In the genomic region with DNA sequence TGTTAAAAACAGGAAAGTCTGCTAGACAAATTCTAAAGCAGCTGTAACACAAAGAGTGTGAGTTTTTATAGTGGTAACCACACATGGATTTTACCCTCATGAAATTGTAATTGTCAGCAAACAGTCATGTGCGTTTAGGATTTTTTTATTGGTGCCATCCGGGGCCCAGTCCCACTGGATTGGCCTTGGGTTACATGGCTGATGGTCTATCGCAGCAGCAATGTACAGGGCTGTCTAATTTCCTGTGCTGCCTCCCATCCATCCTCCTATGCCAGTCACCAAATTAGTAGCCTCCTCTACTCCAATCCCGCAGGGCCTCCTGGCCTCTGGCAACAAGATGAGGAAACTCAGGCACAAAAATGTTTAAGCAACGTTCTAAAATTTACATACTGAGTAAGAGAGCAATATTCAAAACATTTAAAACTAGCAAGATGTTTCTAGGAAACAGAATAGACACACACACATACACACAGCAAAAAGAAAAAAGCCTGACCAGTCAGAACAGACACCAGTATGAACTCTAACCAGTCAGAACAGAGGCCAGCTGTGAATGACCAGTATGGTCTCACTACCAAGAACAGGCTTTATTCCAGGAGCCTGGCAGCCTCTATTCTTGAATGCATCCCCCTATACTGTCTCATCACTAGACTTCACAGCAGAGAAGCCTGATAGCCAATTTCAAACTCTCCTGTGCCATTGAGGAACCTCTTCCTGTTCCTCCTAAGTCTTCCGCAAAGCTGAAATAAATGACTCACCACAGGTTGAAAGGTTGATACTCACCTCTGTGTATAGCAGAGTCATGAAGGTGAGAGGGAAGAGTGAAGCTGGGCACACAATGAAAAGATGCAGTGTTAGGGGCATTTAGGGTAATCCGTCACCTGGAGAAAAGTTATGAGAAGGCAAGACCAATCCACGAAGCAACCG, we compare ENCODE assay signal across 13 cellular contexts. TPM values are rescaled to one million over a fixed set of nuclear protein-coding genes. Genes with fewer than 3 reads are reported as not detected.
DNase-seq lines count a peak whose midpoint lies in the region; ATAC-seq and TF ChIP-seq lines count a peak whose summit lies in the region.
"Had no signal": no experiment of that assay in that cellular context is flagged by ENCODE, and none has a peak within 500 bp of the region (broad histone marks: within the 10 kb centered on the region; RNA-seq: fewer than 3 reads in every experiment).

No MANE protein-coding gene starts in this region.

- no peaks in the 10 kb centered on the region for H3K9me3 ChIP-seq in mucosa of descending colon
- H3K9me3 ChIP-seq: psoas muscle had no signal

- H3K4me3 ChIP-seq in GM12865 (ENCODE audit: low read depth, low read length) (no peak overlapping the region), mucosa of descending colon (no peak overlapping the region)
- H3K4me3 ChIP-seq: coronary artery, psoas muscle had no signal

- no peaks in the 10 kb centered on the region for H3K4me1 Mint-ChIP-seq in endothelial cell (ENCODE audit: unreplicated experiment)
- H3K4me1 Mint-ChIP-seq in Calu3 (ENCODE audit: low read depth, unreplicated experiment) = peaks cover 12% of the 10 kb centered on the region

- H3K36me3 Mint-ChIP-seq in endothelial cell (ENCODE audit: low read depth, unreplicated experiment) = no peaks in the 10 kb centered on the region
- H3K36me3 Mint-ChIP-seq in Calu3 (ENCODE audit: insufficient read depth, unreplicated experiment) = peaks cover 8% of the 10 kb centered on the region
- H3K36me3 Mint-ChIP-seq: activated naive CD4-positive, alpha-beta T cell treated with anti-CD3 and anti-CD28 coated beads, Interleukin-2, amount 50 U/mL, for 24 hours had no signal

- H3K27me3 Mint-ChIP-seq in endothelial cell (ENCODE audit: unreplicated experiment) = no peaks in the 10 kb centered on the region
- H3K27me3 Mint-ChIP-seq in Calu3 (ENCODE audit: unreplicated experiment) = no peaks in the 10 kb centered on the region
- H3K27me3 Mint-ChIP-seq: activated naive CD4-positive, alpha-beta T cell treated with anti-CD3 and anti-CD28 coated beads, Interleukin-2, amount 50 U/mL, for 24 hours had no signal

- BruUV-seq in Calu3 (replicated peaks; lab: Mats Ljungman, UMichigan) = no TSS peak

- CTCF ChIA-PET in Calu3 (lab: Charles Lee) = interaction anchor here (1.0 kb wide), 1 partner anchor 61 kb away, joined by 4 read pairs; no protein-coding TSS in a partner anchor

- peak; percentile 18 for DNase-seq in GM12865 (ENCODE audit: low read depth)
- peak; percentile 18 for DNase-seq in LoVo (ENCODE audit: low spot score)
- DNase-seq in endothelial cell (ENCODE audit: low spot score) = no peak
- peak in 2 of 3 donors; percentile 41 to 57 for DNase-seq in mucosa of descending colon
- no peak for DNase-seq in NCI-H1092 (lab: John Stamatoyannopoulos, UW)
- DNase-seq in GM03348 (ENCODE audit: low spot score) = no peak
- no peak for DNase-seq in Calu3
- DNase-seq: foreskin melanocyte; NK-92 treated with Interleukin-12 subunit alpha and Interleukin-12 subunit beta, amount 100 ng/mL, for 24 hours; psoas muscle had no signal

- H3K27ac Mint-ChIP-seq in endothelial cell (ENCODE audit: unreplicated experiment) (peak overlapping the region; percentile 67), Calu3 (ENCODE audit: unreplicated experiment) (no peak overlapping the region)
- H3K27ac Mint-ChIP-seq: activated naive CD4-positive, alpha-beta T cell treated with anti-CD3 and anti-CD28 coated beads, Interleukin-2, amount 50 U/mL, for 24 hours had no signal

- no peaks in the 10 kb centered on the region for H3K9me3 Mint-ChIP-seq in endothelial cell (ENCODE audit: unreplicated experiment)
- H3K9me3 Mint-ChIP-seq in Calu3 (ENCODE audit: low read depth, unreplicated experiment) = no peaks in the 10 kb centered on the region
- H3K9me3 Mint-ChIP-seq: activated naive CD4-positive, alpha-beta T cell treated with anti-CD3 and anti-CD28 coated beads, Interleukin-2, amount 50 U/mL, for 24 hours had no signal

- no peak for TF ChIP-seq CTCF in GM12865 (IDR thresholded peaks at IDR 0.05; ENCODE audit: insufficient read depth, low read depth, low read length, missing control alignments)
- TF ChIP-seq CTCF in endothelial cell (IDR thresholded peaks at IDR 0.05; ENCODE audit: unreplicated experiment) = no peak
- TF ChIP-seq CTCF in mucosa of descending colon (IDR thresholded peaks at IDR 0.05) = no peak
- no peak for TF ChIP-seq CTCF in Calu3 (IDR thresholded peaks at IDR 0.05; ENCODE audit: unreplicated experiment)

- H3K4me1 ChIP-seq in mucosa of descending colon (ENCODE audit: low read depth) = peaks cover 15% of the 10 kb centered on the region
- H3K4me1 ChIP-seq: psoas muscle had no signal

- H3K4me3 Mint-ChIP-seq in endothelial cell (ENCODE audit: unreplicated experiment) (no peak overlapping the region), Calu3 (ENCODE audit: low read depth, unreplicated experiment) (no peak overlapping the region)
- H3K4me3 Mint-ChIP-seq: activated naive CD4-positive, alpha-beta T cell treated with anti-CD3 and anti-CD28 coated beads, Interleukin-2, amount 50 U/mL, for 24 hours had no signal

- no peaks in the 10 kb centered on the region for H3K36me3 ChIP-seq in mucosa of descending colon (ENCODE audit: low read depth)

- intact Hi-C loops in mucosa of descending colon (cut with DNase I, micrococcal nuclease) = no loop called here
- intact Hi-C loops in Calu3 (cut with micrococcal nuclease; ENCODE audit: unreplicated experiment) = no loop called here

- ATAC-seq in mucosa of descending colon = peak; percentile 93
- ATAC-seq: psoas muscle had no signal

RNA-seq across cellular contexts. Expression of a gene that starts 42.6 kb away (rescaled TPM):
- total RNA-seq in endothelial cell (ENCODE audit: unreplicated experiment) (not detected), mucosa of descending colon (not detected), Calu3 (2022) (not detected in 2 replicates)
- total RNA-seq: psoas muscle, SK-MEL-5 had no signal

Comparison
In these comparisons a context has a peak if more than half of its experiments do, and no peak if none do; other contexts are left out.
1. DNase-seq: peak in GM12865 (single experiment), LoVo (single experiment) and mucosa of descending colon (2 of 3); none in endothelial cell (single experiment), NCI-H1092 (single experiment), GM03348 (single experiment) and Calu3 (single experiment).